ENCODE assay signal across 19 cellular contexts in genomic region chr18:13390711-13391110, GRCh38.
"Had no signal": no experiment of that assay in that cellular context is flagged by ENCODE, and none has a peak within 500 bp of the region (broad histone marks: within the 10 kb centered on the region; RNA-seq: fewer than 3 reads in every experiment).

No MANE protein-coding gene starts in this region.

- H3K9me3 Mint-ChIP-seq: activated naive CD8-positive, alpha-beta T cell treated with anti-CD3 and anti-CD28 coated beads, Interleukin-2, amount 10 ng/mL, durations not matched to agents 7 days and 5 days; natural killer cell; stimulated activated effector memory CD8-positive, alpha-beta T cell treated with anti-CD3 and anti-CD28 coated beads, Interleukin-12 subunit alpha, Interleukin-12 subunit beta, amount 100 ng/mL, for 72 hours had no signal

- H3K4me3 ChIP-seq: body of pancreas, dorsolateral prefrontal cortex, lung, pancreas, stomach, vagina had no signal

- H3K9me3 ChIP-seq: body of pancreas, pancreas, stomach, vagina had no signal

- H3K4me1 Mint-ChIP-seq: natural killer cell; stimulated activated effector memory CD8-positive, alpha-beta T cell treated with anti-CD3 and anti-CD28 coated beads, Interleukin-12 subunit alpha, Interleukin-12 subunit beta, amount 100 ng/mL, for 72 hours had no signal

- H3K27me3 ChIP-seq: body of pancreas, dorsolateral prefrontal cortex, pancreas, stomach, vagina had no signal

- H3K27me3 Mint-ChIP-seq: activated naive CD8-positive, alpha-beta T cell treated with anti-CD3 and anti-CD28 coated beads, Interleukin-2, amount 10 ng/mL, durations not matched to agents 7 days and 5 days had no signal

- H3K36me3 Mint-ChIP-seq: natural killer cell; stimulated activated effector memory CD8-positive, alpha-beta T cell treated with anti-CD3 and anti-CD28 coated beads, Interleukin-12 subunit alpha, Interleukin-12 subunit beta, amount 100 ng/mL, for 72 hours had no signal

- H3K27ac Mint-ChIP-seq: activated naive CD8-positive, alpha-beta T cell treated with anti-CD3 and anti-CD28 coated beads, Interleukin-2, amount 10 ng/mL, durations not matched to agents 7 days and 5 days; natural killer cell; stimulated activated effector memory CD8-positive, alpha-beta T cell treated with anti-CD3 and anti-CD28 coated beads, Interleukin-12 subunit alpha, Interleukin-12 subunit beta, amount 100 ng/mL, for 72 hours had no signal

- ATAC-seq: body of pancreas; pancreas; sciatic nerve; stimulated activated effector memory CD8-positive, alpha-beta T cell treated with anti-CD3 and anti-CD28 coated beads, Interleukin-12 subunit alpha, Interleukin-12 subunit beta, amount 100 ng/mL, for 72 hours had no signal

- H3K27ac ChIP-seq: body of pancreas, dorsolateral prefrontal cortex, pancreas, stomach, vagina, WERI-Rb-1 had no signal

- H3K4me1 ChIP-seq: body of pancreas, pancreas, vagina had no signal

- H3K36me3 ChIP-seq: pancreas, vagina, WERI-Rb-1 had no signal

- H3K4me3 Mint-ChIP-seq: activated naive CD8-positive, alpha-beta T cell treated with anti-CD3 and anti-CD28 coated beads, Interleukin-2, amount 10 ng/mL, durations not matched to agents 7 days and 5 days; natural killer cell; stimulated activated effector memory CD8-positive, alpha-beta T cell treated with anti-CD3 and anti-CD28 coated beads, Interleukin-12 subunit alpha, Interleukin-12 subunit beta, amount 100 ng/mL, for 72 hours had no signal

- DNase-seq: activated CD4-positive, alpha-beta T cell treated with anti-CD3 and anti-CD28 coated beads for 1 hour; activated naive CD4-positive, alpha-beta T cell; activated naive CD8-positive, alpha-beta T cell treated with anti-CD3 and anti-CD28 coated beads, Interleukin-2, amount 10 ng/mL, durations not matched to agents 7 days and 5 days; amygdala; body of pancreas; caudate nucleus; dorsolateral prefrontal cortex; foreskin fibroblast; hippocampal formation; natural killer cell; pancreas; stimulated activated CD4-positive, alpha-beta T cell treated with anti-CD3 and anti-CD28 coated beads, Interleukin-4, amount 100 ng/mL, for 24 hours; stomach; trophoblast cell; WERI-Rb-1 had no signal
